ENCODE assay signal across 9 cellular contexts in genomic region chr2:157182834-157183396, GRCh38.
DNase-seq lines count a peak whose midpoint lies in the region; ATAC-seq and TF ChIP-seq lines count a peak whose summit lies in the region.
"Had no signal": no experiment of that assay in that cellular context is flagged by ENCODE, and none has a peak within 500 bp of the region (broad histone marks: within the 10 kb centered on the region; RNA-seq: fewer than 3 reads in every experiment).

No MANE protein-coding gene starts in this region.

- CTCF ChIA-PET in mammary epithelial cell (lab: Charles Lee; ENCODE audit: low non-redundant PET) = no interaction called here

- intact Hi-C loops in mammary epithelial cell (cut with micrococcal nuclease) = no loop called here
- intact Hi-C loops in sigmoid colon (cut with DNase I) = no loop called here

- H3K36me3 ChIP-seq in mammary epithelial cell (ENCODE audit: insufficient read depth, low read length) (no peaks in the 10 kb centered on the region), sigmoid colon (no peaks in the 10 kb centered on the region)

- dilution Hi-C loops in mammary epithelial cell (cut with HindIII; ENCODE audit: low sequenced_read_pairs) = no loop called here

- 37% methylated on average over 3 of the region's 3 CpGs for WGBS in mammary epithelial cell (ENCODE audit: low coverage, missing lambda C conversion rate)
- WGBS in sigmoid colon, 2 donors = 46% methylated on average over 3 of the region's 3 CpGs

- TF ChIP-seq POLR2A in sigmoid colon (IDR thresholded peaks at IDR 0.05) = no peak

- no peaks in the 10 kb centered on the region for H3K79me2 ChIP-seq in mammary epithelial cell (ENCODE audit: insufficient read depth, low read length)

- H3K9ac ChIP-seq in mammary epithelial cell (ENCODE audit: insufficient read depth, low read length) = no peak overlapping the region

- H3K27me3 ChIP-seq in mammary epithelial cell (ENCODE audit: insufficient read depth, low read length) (no peaks in the 10 kb centered on the region), sigmoid colon (no peaks in the 10 kb centered on the region)

- peak; percentile 38 for DNase-seq in DMS153 treated with DMSO at 0.1 percent for 48 hours (lab: John Stamatoyannopoulos, UW; ENCODE audit: unreplicated experiment)
- DNase-seq in NCI-H146 (lab: John Stamatoyannopoulos, UW) = peak; percentile 45
- peak; percentile 87 for DNase-seq in mammary epithelial cell
- no peak for DNase-seq in natural killer cell treated with Interleukin-12 subunit alpha and Interleukin-12 subunit beta and Interleukin-15 and Interleukin-18, amount 100 ng/mL, for 72 hours (ENCODE audit: low spot score)
- no peak for DNase-seq in sigmoid colon
- no peak for DNase-seq in substantia nigra (lab: John Stamatoyannopoulos, UW)
- DNase-seq: naive B cell had no signal

- no peak overlapping the region for H3K4me3 ChIP-seq in mammary epithelial cell (replicated peaks in 1 of 3; ENCODE audit: insufficient read depth in 1 of 3, low read depth in 2 of 3, low read length in 3 of 3)
- H3K4me3 ChIP-seq in sigmoid colon = no peak overlapping the region

- H3K36me3 Mint-ChIP-seq in natural killer cell treated with Interleukin-12 subunit alpha and Interleukin-12 subunit beta and Interleukin-15 and Interleukin-18, amount 100 ng/mL, for 72 hours = no peaks in the 10 kb centered on the region
- H3K36me3 Mint-ChIP-seq: naive B cell had no signal

- no peak overlapping the region for H3K4me3 Mint-ChIP-seq in natural killer cell treated with Interleukin-12 subunit alpha and Interleukin-12 subunit beta and Interleukin-15 and Interleukin-18, amount 100 ng/mL, for 72 hours
- H3K4me3 Mint-ChIP-seq: naive B cell had no signal

- in situ Hi-C loops in mammary epithelial cell (cut with MboI; ENCODE audit: low sequenced_read_pairs in 2 of 2) = loop anchor here (25.0 kb wide), 2 partner anchors 296 to 1796 kb away; no protein-coding TSS in a partner anchor

- peak; percentile 41 to 48 for ATAC-seq in natural killer cell treated with Interleukin-12 subunit alpha and Interleukin-12 subunit beta and Interleukin-15 and Interleukin-18, amount 100 ng/mL, for 72 hours
- no peak for ATAC-seq in GM21786 (IDR thresholded peaks at IDR 0.05; ENCODE audit: unreplicated experiment)
- no peak for ATAC-seq in GM18502 (IDR thresholded peaks at IDR 0.05; ENCODE audit: poor library complexity, unreplicated experiment)

- H3K27me3 Mint-ChIP-seq in natural killer cell treated with Interleukin-12 subunit alpha and Interleukin-12 subunit beta and Interleukin-15 and Interleukin-18, amount 100 ng/mL, for 72 hours = peaks cover 4 to 8% of the 10 kb centered on the region in 2 donors

- no peaks in the 10 kb centered on the region for H3K9me3 ChIP-seq in mammary epithelial cell (replicated peaks; ENCODE audit: insufficient read depth, low read length)
- H3K9me3 ChIP-seq in sigmoid colon = no peaks in the 10 kb centered on the region

- peaks cover 4 to 7% of the 10 kb centered on the region in 2 donors for H3K4me1 Mint-ChIP-seq in natural killer cell treated with Interleukin-12 subunit alpha and Interleukin-12 subunit beta and Interleukin-15 and Interleukin-18, amount 100 ng/mL, for 72 hours (ENCODE audit: low read depth in 2 of 2)
- H3K4me1 Mint-ChIP-seq: naive B cell had no signal

- peak overlapping the region; percentile 56 for H2AFZ ChIP-seq in mammary epithelial cell (ENCODE audit: low read depth, low read length)

- no TSS peak for BruUV-seq in mammary epithelial cell (replicated peaks; lab: Mats Ljungman, UMichigan)

- H3K4me2 ChIP-seq in mammary epithelial cell (ENCODE audit: insufficient read depth, low read depth, low read length) = peak overlapping the region; percentile 34

- peaks cover 4% of the 10 kb centered on the region for H3K9me3 Mint-ChIP-seq in natural killer cell treated with Interleukin-12 subunit alpha and Interleukin-12 subunit beta and Interleukin-15 and Interleukin-18, amount 100 ng/mL, for 72 hours
- H3K9me3 Mint-ChIP-seq: naive B cell had no signal

- no peak overlapping the region for H3K27ac Mint-ChIP-seq in natural killer cell treated with Interleukin-12 subunit alpha and Interleukin-12 subunit beta and Interleukin-15 and Interleukin-18, amount 100 ng/mL, for 72 hours

- H4K20me1 ChIP-seq in mammary epithelial cell (ENCODE audit: insufficient read depth, low read length) = no peaks in the 10 kb centered on the region

- TF ChIP-seq EP300 in sigmoid colon (IDR thresholded peaks at IDR 0.05) = no peak

- peaks cover 12% of the 10 kb centered on the region for H3K4me1 ChIP-seq in mammary epithelial cell (ENCODE audit: insufficient read depth, low read length)
- no peaks in the 10 kb centered on the region for H3K4me1 ChIP-seq in sigmoid colon

- H3K27ac ChIP-seq in mammary epithelial cell (ENCODE audit: insufficient read depth, low read depth, low read length) = peak overlapping the region; percentile 38
- H3K27ac ChIP-seq in sigmoid colon = peak overlapping the region in 1 of 4 donors; percentile 53
- no peak overlapping the region for H3K27ac ChIP-seq in substantia nigra (ENCODE audit: low read depth, low read length, poor library complexity, severe bottlenecking)

- TF ChIP-seq CTCF in mammary epithelial cell (conservative IDR thresholded peaks at IDR 0.05 in 1 of 2, IDR thresholded peaks at IDR 0.05 in 1 of 2; ENCODE audit: extremely low read depth in 1 of 2, insufficient read depth in 1 of 2, low read depth in 1 of 2, low read length in 2 of 2) (no peak), sigmoid colon (IDR thresholded peaks at IDR 0.05) (no peak)

Comparison
In these comparisons a context has a peak if more than half of its experiments do, and no peak if none do; other contexts are left out.
1. DNase-seq: peak in DMS153 treated with DMSO at 0.1 percent for 48 hours (single experiment), NCI-H146 (single experiment) and mammary epithelial cell (single experiment); none in natural killer cell treated with Interleukin-12 subunit alpha and Interleukin-12 subunit beta and Interleukin-15 and Interleukin-18, amount 100 ng/mL, for 72 hours (single experiment), sigmoid colon (single experiment) and substantia nigra (0 of 49).
2. ATAC-seq: peak in natural killer cell treated with Interleukin-12 subunit alpha and Interleukin-12 subunit beta and Interleukin-15 and Interleukin-18, amount 100 ng/mL, for 72 hours (2 of 2); none in GM21786 (single experiment) and GM18502 (single experiment).